3 cellular contexts compared by ENCODE assay signal in the genomic region with DNA sequence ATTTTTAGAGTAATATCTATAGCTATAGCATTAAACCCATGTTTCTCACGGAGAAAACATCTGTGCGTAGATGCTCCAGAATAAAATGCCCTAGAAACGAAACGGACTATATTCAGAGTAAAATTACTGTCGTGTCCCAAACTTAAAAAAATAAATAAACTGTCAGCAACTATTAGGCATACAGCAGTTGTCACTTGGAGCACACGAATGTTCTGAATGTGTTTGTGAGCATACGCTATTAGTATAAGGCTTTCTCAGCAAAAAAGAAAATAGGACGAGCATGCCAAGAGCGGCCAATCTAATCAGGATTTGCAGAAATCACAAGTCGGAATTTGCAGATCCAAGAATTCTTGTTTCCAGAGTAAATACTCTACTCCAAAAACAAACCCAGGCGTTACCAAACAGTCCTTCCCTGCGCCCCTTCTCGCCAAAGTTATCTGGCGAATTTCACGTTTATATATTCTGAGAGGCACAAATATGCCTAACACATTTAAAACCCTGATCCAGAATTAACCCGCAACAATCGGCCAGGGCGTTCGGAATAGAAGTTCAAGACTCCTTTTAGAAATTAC.
TF ChIP-seq lines count a peak whose summit lies in the region.

No MANE protein-coding gene starts in this region.

TF ChIP-seq in GM12878, 131 proteins besides CTCF, POLR2A, EP300 and RAD21:
- 0 out of 2 replicates have a peak, but pooled peaks have one; percentile 87 for TF ChIP-seq EZH2 (IDR thresholded peaks at IDR 0.05; ENCODE audit: borderline replicate concordance, control insufficient read depth, low read depth, low read length)
- TF ChIP-seq, protein P1, sequence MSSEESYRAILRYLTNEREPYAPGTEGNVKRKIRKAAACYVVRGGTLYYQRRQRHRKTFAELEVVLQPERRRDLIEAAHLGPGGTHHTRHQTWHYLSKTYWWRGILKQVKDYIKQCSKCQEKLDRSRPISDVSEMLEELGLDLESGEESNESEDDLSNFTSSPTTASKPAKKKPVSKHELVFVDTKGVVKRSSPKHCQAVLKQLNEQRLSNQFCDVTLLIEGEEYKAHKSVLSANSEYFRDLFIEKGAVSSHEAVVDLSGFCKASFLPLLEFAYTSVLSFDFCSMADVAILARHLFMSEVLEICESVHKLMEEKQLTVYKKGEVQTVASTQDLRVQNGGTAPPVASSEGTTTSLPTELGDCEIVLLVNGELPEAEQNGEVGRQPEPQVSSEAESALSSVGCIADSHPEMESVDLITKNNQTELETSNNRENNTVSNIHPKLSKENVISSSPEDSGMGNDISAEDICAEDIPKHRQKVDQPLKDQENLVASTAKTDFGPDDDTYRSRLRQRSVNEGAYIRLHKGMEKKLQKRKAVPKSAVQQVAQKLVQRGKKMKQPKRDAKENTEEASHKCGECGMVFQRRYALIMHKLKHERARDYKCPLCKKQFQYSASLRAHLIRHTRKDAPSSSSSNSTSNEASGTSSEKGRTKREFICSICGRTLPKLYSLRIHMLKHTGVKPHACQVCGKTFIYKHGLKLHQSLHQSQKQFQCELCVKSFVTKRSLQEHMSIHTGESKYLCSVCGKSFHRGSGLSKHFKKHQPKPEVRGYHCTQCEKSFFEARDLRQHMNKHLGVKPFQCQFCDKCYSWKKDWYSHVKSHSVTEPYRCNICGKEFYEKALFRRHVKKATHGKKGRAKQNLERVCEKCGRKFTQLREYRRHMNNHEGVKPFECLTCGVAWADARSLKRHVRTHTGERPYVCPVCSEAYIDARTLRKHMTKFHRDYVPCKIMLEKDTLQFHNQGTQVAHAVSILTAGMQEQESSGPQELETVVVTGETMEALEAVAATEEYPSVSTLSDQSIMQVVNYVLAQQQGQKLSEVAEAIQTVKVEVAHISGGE (CRISPR knock-in tag; IDR thresholded peaks at IDR 0.05): no peak

TF ChIP-seq in HepG2, 621 proteins besides CTCF, POLR2A, EP300 and RAD21:
- TF ChIP-seq, protein P2, sequence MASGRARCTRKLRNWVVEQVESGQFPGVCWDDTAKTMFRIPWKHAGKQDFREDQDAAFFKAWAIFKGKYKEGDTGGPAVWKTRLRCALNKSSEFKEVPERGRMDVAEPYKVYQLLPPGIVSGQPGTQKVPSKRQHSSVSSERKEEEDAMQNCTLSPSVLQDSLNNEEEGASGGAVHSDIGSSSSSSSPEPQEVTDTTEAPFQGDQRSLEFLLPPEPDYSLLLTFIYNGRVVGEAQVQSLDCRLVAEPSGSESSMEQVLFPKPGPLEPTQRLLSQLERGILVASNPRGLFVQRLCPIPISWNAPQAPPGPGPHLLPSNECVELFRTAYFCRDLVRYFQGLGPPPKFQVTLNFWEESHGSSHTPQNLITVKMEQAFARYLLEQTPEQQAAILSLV (CRISPR knock-in tag; IDR thresholded peaks at IDR 0.05; ENCODE audit: borderline replicate concordance): no peak
- TF ChIP-seq ELF3 (CRISPR knock-in tag; IDR thresholded peaks at IDR 0.05) (peak; percentile 3; the same call in 1 of the 2 replicates), MAFG (CRISPR knock-in tag; IDR thresholded peaks at IDR 0.05) (no peak)
- TF ChIP-seq, protein P3, sequence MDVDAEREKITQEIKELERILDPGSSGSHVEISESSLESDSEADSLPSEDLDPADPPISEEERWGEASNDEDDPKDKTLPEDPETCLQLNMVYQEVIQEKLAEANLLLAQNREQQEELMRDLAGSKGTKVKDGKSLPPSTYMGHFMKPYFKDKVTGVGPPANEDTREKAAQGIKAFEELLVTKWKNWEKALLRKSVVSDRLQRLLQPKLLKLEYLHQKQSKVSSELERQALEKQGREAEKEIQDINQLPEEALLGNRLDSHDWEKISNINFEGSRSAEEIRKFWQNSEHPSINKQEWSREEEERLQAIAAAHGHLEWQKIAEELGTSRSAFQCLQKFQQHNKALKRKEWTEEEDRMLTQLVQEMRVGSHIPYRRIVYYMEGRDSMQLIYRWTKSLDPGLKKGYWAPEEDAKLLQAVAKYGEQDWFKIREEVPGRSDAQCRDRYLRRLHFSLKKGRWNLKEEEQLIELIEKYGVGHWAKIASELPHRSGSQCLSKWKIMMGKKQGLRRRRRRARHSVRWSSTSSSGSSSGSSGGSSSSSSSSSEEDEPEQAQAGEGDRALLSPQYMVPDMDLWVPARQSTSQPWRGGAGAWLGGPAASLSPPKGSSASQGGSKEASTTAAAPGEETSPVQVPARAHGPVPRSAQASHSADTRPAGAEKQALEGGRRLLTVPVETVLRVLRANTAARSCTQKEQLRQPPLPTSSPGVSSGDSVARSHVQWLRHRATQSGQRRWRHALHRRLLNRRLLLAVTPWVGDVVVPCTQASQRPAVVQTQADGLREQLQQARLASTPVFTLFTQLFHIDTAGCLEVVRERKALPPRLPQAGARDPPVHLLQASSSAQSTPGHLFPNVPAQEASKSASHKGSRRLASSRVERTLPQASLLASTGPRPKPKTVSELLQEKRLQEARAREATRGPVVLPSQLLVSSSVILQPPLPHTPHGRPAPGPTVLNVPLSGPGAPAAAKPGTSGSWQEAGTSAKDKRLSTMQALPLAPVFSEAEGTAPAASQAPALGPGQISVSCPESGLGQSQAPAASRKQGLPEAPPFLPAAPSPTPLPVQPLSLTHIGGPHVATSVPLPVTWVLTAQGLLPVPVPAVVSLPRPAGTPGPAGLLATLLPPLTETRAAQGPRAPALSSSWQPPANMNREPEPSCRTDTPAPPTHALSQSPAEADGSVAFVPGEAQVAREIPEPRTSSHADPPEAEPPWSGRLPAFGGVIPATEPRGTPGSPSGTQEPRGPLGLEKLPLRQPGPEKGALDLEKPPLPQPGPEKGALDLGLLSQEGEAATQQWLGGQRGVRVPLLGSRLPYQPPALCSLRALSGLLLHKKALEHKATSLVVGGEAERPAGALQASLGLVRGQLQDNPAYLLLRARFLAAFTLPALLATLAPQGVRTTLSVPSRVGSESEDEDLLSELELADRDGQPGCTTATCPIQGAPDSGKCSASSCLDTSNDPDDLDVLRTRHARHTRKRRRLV (CRISPR knock-in tag; IDR thresholded peaks at IDR 0.05): no peak

TF ChIP-seq in GM12891, 5 proteins besides CTCF, POLR2A, EP300 and RAD21:
- no peak for TF ChIP-seq SPI1 (IDR thresholded peaks at IDR 0.05; ENCODE audit: low read depth, low read length)
- TF ChIP-seq POU2F2 (IDR thresholded peaks at IDR 0.05; ENCODE audit: low read depth, low read length): no peak
- no peak for TF ChIP-seq TAF1 (IDR thresholded peaks at IDR 0.05; ENCODE audit: low read depth, low read length)
- no peak for TF ChIP-seq POLR2AphosphoS5 (IDR thresholded peaks at IDR 0.05; ENCODE audit: low read depth, low read length)
- TF ChIP-seq PAX5 (IDR thresholded peaks at IDR 0.05; ENCODE audit: insufficient read depth, low read length, severe bottlenecking): no peak
